In the genomic region with DNA sequence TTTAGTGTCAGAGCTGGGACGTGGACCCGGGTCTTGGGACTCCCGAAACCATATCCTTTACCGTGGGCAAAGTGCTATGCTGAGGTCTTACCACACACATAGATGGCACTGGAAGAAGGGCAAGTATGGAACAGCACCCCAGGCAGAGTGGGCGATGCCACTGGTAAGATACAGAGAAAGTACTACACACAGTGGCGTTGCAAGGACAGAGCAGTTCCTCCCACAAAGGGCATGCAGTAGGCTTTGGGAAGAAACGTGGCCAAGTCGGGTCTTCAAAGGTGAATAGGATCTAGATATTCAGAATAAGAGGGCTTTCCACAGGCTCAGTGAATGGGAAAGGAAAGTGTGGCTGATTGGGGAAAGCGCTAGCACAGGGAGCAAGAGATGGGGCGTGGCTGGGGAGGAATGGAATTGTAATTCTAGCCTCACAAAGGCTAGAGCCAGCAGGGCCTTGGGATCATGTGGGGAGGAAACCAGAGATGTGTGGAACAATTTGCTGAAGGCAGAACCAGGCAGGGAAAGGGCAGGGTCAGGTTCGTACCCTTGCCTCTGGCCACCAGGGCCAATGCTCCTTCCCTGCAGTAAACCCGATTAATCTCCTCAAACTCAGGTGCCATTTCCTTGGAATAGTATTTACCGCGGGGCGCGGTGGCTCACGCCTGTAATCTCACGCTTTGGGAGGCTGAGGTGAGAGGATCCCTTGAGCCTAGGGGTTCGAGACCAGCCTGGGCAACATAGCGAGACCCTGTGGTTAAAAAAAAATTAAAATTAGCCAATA, we compare ENCODE assay signal across 2 cellular contexts.
TF ChIP-seq lines count a peak whose summit lies in the region.

No MANE protein-coding gene starts in this region.

TF ChIP-seq in liver, 16 proteins besides CTCF, POLR2A, EP300 and RAD21 (continued from another document):
- TF ChIP-seq, protein P1, sequence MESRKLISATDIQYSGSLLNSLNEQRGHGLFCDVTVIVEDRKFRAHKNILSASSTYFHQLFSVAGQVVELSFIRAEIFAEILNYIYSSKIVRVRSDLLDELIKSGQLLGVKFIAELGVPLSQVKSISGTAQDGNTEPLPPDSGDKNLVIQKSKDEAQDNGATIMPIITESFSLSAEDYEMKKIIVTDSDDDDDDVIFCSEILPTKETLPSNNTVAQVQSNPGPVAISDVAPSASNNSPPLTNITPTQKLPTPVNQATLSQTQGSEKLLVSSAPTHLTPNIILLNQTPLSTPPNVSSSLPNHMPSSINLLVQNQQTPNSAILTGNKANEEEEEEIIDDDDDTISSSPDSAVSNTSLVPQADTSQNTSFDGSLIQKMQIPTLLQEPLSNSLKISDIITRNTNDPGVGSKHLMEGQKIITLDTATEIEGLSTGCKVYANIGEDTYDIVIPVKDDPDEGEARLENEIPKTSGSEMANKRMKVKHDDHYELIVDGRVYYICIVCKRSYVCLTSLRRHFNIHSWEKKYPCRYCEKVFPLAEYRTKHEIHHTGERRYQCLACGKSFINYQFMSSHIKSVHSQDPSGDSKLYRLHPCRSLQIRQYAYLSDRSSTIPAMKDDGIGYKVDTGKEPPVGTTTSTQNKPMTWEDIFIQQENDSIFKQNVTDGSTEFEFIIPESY (IDR thresholded peaks at IDR 0.05) = no peak

TF ChIP-seq in HepG2, 621 proteins besides CTCF, POLR2A, EP300 and RAD21:
- TF ChIP-seq, protein P2, sequence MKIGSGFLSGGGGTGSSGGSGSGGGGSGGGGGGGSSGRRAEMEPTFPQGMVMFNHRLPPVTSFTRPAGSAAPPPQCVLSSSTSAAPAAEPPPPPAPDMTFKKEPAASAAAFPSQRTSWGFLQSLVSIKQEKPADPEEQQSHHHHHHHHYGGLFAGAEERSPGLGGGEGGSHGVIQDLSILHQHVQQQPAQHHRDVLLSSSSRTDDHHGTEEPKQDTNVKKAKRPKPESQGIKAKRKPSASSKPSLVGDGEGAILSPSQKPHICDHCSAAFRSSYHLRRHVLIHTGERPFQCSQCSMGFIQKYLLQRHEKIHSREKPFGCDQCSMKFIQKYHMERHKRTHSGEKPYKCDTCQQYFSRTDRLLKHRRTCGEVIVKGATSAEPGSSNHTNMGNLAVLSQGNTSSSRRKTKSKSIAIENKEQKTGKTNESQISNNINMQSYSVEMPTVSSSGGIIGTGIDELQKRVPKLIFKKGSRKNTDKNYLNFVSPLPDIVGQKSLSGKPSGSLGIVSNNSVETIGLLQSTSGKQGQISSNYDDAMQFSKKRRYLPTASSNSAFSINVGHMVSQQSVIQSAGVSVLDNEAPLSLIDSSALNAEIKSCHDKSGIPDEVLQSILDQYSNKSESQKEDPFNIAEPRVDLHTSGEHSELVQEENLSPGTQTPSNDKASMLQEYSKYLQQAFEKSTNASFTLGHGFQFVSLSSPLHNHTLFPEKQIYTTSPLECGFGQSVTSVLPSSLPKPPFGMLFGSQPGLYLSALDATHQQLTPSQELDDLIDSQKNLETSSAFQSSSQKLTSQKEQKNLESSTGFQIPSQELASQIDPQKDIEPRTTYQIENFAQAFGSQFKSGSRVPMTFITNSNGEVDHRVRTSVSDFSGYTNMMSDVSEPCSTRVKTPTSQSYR (CRISPR knock-in tag; IDR thresholded peaks at IDR 0.05; ENCODE audit: borderline replicate concordance) = no peak
- TF ChIP-seq HOXA5 (CRISPR knock-in tag; IDR thresholded peaks at IDR 0.05) (no peak), CBX5 (CRISPR knock-in tag; IDR thresholded peaks at IDR 0.05; ENCODE audit: borderline replicate concordance) (no peak), PHF5A (CRISPR knock-in tag; IDR thresholded peaks at IDR 0.05; ENCODE audit: low read depth, unreplicated experiment) (no peak), NFKBIZ (CRISPR knock-in tag; IDR thresholded peaks at IDR 0.05) (no peak), TCF7 (IDR thresholded peaks at IDR 0.05; ENCODE audit: low read depth) (no peak)
- TF ChIP-seq, protein P3, sequence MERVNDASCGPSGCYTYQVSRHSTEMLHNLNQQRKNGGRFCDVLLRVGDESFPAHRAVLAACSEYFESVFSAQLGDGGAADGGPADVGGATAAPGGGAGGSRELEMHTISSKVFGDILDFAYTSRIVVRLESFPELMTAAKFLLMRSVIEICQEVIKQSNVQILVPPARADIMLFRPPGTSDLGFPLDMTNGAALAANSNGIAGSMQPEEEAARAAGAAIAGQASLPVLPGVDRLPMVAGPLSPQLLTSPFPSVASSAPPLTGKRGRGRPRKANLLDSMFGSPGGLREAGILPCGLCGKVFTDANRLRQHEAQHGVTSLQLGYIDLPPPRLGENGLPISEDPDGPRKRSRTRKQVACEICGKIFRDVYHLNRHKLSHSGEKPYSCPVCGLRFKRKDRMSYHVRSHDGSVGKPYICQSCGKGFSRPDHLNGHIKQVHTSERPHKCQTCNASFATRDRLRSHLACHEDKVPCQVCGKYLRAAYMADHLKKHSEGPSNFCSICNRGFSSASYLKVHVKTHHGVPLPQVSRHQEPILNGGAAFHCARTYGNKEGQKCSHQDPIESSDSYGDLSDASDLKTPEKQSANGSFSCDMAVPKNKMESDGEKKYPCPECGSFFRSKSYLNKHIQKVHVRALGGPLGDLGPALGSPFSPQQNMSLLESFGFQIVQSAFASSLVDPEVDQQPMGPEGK (CRISPR knock-in tag; IDR thresholded peaks at IDR 0.05) = no peak
- TF ChIP-seq, protein P4, sequence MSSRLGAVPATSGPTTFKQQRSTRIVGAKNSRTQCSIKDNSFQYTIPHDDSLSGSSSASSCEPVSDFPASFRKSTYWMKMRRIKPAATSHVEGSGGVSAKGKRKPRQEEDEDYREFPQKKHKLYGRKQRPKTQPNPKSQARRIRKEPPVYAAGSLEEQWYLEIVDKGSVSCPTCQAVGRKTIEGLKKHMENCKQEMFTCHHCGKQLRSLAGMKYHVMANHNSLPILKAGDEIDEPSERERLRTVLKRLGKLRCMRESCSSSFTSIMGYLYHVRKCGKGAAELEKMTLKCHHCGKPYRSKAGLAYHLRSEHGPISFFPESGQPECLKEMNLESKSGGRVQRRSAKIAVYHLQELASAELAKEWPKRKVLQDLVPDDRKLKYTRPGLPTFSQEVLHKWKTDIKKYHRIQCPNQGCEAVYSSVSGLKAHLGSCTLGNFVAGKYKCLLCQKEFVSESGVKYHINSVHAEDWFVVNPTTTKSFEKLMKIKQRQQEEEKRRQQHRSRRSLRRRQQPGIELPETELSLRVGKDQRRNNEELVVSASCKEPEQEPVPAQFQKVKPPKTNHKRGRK (CRISPR knock-in tag; IDR thresholded peaks at IDR 0.05) = no peak
- TF ChIP-seq, protein P5, sequence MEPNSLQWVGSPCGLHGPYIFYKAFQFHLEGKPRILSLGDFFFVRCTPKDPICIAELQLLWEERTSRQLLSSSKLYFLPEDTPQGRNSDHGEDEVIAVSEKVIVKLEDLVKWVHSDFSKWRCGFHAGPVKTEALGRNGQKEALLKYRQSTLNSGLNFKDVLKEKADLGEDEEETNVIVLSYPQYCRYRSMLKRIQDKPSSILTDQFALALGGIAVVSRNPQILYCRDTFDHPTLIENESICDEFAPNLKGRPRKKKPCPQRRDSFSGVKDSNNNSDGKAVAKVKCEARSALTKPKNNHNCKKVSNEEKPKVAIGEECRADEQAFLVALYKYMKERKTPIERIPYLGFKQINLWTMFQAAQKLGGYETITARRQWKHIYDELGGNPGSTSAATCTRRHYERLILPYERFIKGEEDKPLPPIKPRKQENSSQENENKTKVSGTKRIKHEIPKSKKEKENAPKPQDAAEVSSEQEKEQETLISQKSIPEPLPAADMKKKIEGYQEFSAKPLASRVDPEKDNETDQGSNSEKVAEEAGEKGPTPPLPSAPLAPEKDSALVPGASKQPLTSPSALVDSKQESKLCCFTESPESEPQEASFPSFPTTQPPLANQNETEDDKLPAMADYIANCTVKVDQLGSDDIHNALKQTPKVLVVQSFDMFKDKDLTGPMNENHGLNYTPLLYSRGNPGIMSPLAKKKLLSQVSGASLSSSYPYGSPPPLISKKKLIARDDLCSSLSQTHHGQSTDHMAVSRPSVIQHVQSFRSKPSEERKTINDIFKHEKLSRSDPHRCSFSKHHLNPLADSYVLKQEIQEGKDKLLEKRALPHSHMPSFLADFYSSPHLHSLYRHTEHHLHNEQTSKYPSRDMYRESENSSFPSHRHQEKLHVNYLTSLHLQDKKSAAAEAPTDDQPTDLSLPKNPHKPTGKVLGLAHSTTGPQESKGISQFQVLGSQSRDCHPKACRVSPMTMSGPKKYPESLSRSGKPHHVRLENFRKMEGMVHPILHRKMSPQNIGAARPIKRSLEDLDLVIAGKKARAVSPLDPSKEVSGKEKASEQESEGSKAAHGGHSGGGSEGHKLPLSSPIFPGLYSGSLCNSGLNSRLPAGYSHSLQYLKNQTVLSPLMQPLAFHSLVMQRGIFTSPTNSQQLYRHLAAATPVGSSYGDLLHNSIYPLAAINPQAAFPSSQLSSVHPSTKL (CRISPR knock-in tag; IDR thresholded peaks at IDR 0.05) = no peak
TF ChIP-seq in HepG2: peak in this region for 0.
